29 cellular contexts compared by ENCODE assay signal in the genomic region with DNA sequence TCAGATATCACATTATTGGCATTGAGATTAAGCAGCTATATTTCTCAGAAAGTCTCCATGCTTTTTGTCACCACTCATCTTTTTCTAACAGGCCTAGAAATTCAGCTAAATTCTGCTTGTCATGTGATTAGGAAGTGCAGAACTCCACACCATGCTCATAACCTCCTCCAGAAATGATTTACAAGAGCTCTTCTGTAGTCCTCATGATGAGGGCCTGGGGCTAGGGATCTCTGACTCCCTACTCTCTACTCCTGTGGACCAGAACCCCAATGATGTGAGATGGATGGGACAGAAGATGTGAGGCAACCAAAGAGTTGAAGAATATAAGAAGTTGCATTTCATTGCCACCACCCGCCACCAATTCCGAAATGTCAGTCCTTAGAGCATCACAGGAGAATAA.
"Had no signal": no experiment of that assay in that cellular context is flagged by ENCODE, and none has a peak within 500 bp of the region (broad histone marks: within the 10 kb centered on the region; RNA-seq: fewer than 3 reads in every experiment).

No MANE protein-coding gene starts in this region.

- H3K4me3 Mint-ChIP-seq: activated B cell treated with CpG ODN at 0.5 μM for 24 hours; activated CD8-positive, alpha-beta T cell treated with anti-CD3 and anti-CD28 coated beads for 36 hours; activated naive CD8-positive, alpha-beta T cell; activated T-cell treated with anti-CD3 and anti-CD28 coated beads, Interleukin-2, amount 50 U/mL, for 4 hours; activated T-helper 17 cell treated with anti-CD3 and anti-CD28 coated beads, Interleukin-2, amount 50 U/mL, for 72 hours; effector memory CD8-positive, alpha-beta T cell; T-helper 17 cell; T-helper 2 cell treated with Interferon-gamma antibody and Interleukin-4, amounts not matched to agents 5 μg/mL and 100 μg/mL, for 36 hours had no signal

- ATAC-seq: activated CD4-positive, CD25-positive, alpha-beta regulatory T cell treated with anti-CD3 and anti-CD28 coated beads, Interleukin-2, amount 50 U/mL, for 24 hours; activated CD8-positive, alpha-beta T cell treated with anti-CD3 and anti-CD28 coated beads for 36 hours; activated T-cell treated with anti-CD3 and anti-CD28 coated beads, Interleukin-2, amount 50 U/mL, for 4 hours; activated T-helper 17 cell treated with anti-CD3 and anti-CD28 coated beads, Interleukin-2, amount 50 U/mL, for 72 hours; effector memory CD8-positive, alpha-beta T cell; esophagus mucosa; gastrocnemius medialis; heart left ventricle; T-helper 17 cell had no signal

- H3K27ac Mint-ChIP-seq: activated B cell treated with CpG ODN at 0.5 μM for 24 hours; activated CD8-positive, alpha-beta T cell treated with anti-CD3 and anti-CD28 coated beads for 36 hours; activated naive CD8-positive, alpha-beta T cell; activated T-helper 17 cell treated with anti-CD3 and anti-CD28 coated beads, Interleukin-2, amount 50 U/mL, for 72 hours; effector memory CD8-positive, alpha-beta T cell; T-helper 17 cell; T-helper 2 cell treated with Interferon-gamma antibody and Interleukin-4, amounts not matched to agents 5 μg/mL and 100 μg/mL, for 36 hours had no signal

- H3K27me3 ChIP-seq: gastrocnemius medialis, heart left ventricle had no signal

- H3K36me3 Mint-ChIP-seq: activated naive CD8-positive, alpha-beta T cell had no signal

- H3K36me3 ChIP-seq: gastrocnemius medialis, heart left ventricle, WERI-Rb-1 had no signal

- H3K9me3 Mint-ChIP-seq: activated CD8-positive, alpha-beta T cell treated with anti-CD3 and anti-CD28 coated beads for 36 hours; activated T-cell treated with anti-CD3 and anti-CD28 coated beads, Interleukin-2, amount 50 U/mL, for 4 hours; activated T-helper 17 cell treated with anti-CD3 and anti-CD28 coated beads, Interleukin-2, amount 50 U/mL, for 72 hours; effector memory CD8-positive, alpha-beta T cell; T-helper 2 cell treated with Interferon-gamma antibody and Interleukin-4, amounts not matched to agents 5 μg/mL and 100 μg/mL, for 36 hours had no signal

- FAIRE-seq: astrocyte, colon had no signal

- H3K9me3 ChIP-seq: gastrocnemius medialis, heart left ventricle had no signal

- H3K4me1 Mint-ChIP-seq: activated B cell treated with CpG ODN at 0.5 μM for 24 hours; activated T-helper 17 cell treated with anti-CD3 and anti-CD28 coated beads, Interleukin-2, amount 50 U/mL, for 72 hours had no signal

- H3K27me3 Mint-ChIP-seq: activated CD8-positive, alpha-beta T cell treated with anti-CD3 and anti-CD28 coated beads for 36 hours; activated naive CD8-positive, alpha-beta T cell; activated T-helper 17 cell treated with anti-CD3 and anti-CD28 coated beads, Interleukin-2, amount 50 U/mL, for 72 hours had no signal

- DNase-seq: activated B cell treated with CpG ODN at 0.5 μM for 24 hours; activated CD4-positive, alpha-beta T cell treated with anti-CD3 and anti-CD28 coated beads for 48 hours; activated CD4-positive, alpha-beta T cell treated with anti-CD3 and anti-CD28 coated beads, Interleukin-2, amount 50 U/mL, for 1 hour; activated CD4-positive, alpha-beta T cell treated with anti-CD3 and anti-CD28 coated beads, Interleukin-2, amount 50 U/mL, for 48 hours; activated CD8-positive, alpha-beta memory T cell treated with anti-CD3 and anti-CD28 coated beads for 24 hours; activated CD8-positive, alpha-beta T cell treated with anti-CD3 and anti-CD28 coated beads for 36 hours; activated effector memory CD4-positive, alpha-beta T cell treated with Interleukin-2 at 50 U/mL for 16 hours; activated gamma-delta T cell treated with Interleukin-2 at 50 U/mL for 16 hours; activated naive CD4-positive, alpha-beta T cell treated with anti-CD3 and anti-CD28 coated beads, Interleukin-2, amount 50 U/mL, for 16 hours; activated naive CD4-positive, alpha-beta T cell treated with Interleukin-2 at 50 U/mL for 16 hours; activated T-cell treated with anti-CD3 and anti-CD28 coated beads, Interleukin-2, amount 50 U/mL, for 4 hours; amniotic stem cell; cortex of kidney; effector CD4-positive, alpha-beta T cell; effector memory CD8-positive, alpha-beta T cell; foreskin fibroblast; gastrocnemius medialis; glutamatergic neuron; heart left ventricle; T-helper 17 cell; T1000; WERI-Rb-1 had no signal

- H3K27ac ChIP-seq: gastrocnemius medialis, heart left ventricle, WERI-Rb-1 had no signal

- H3K4me3 ChIP-seq: gastrocnemius medialis, heart left ventricle had no signal
